In the genomic region with DNA sequence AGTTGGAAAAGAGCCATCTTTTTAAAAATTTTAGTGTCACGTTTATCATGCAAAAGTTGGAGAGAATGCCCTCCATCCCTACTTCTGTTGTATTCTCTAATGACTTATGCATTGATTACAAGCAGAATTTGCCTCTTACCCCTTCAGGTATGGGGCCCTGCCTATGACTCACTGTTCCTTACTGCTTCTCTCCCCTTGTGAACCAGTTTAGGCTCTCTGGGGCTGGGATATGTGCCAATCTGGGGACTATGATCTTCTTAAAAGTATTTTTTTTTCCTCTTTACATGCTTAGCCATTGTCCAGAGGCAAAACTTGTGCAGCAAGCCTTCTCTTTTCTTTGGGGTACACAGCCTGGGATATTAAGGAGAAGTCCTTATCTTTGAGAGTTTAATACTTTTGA, we compare ENCODE assay signal across 14 cellular contexts.
"Had no signal": no experiment of that assay in that cellular context is flagged by ENCODE, and none has a peak within 500 bp of the region (broad histone marks: within the 10 kb centered on the region; RNA-seq: fewer than 3 reads in every experiment).

No MANE protein-coding gene starts in this region.

- H3K4me3 Mint-ChIP-seq: activated naive CD8-positive, alpha-beta T cell treated with anti-CD3 and anti-CD28 coated beads, Interleukin-2, amount 10 ng/mL, durations not matched to agents 7 days and 5 days; dendritic cell treated with granulocyte-macrophage colony-stimulating factor and Interleukin-4, amounts not matched to agents 40 ng/mL and 50 ng/mL, for 4 days; neural progenitor cell had no signal

- H3K4me3 ChIP-seq: gastrocnemius medialis, heart left ventricle, neural progenitor cell, sigmoid colon, spleen, thyroid gland had no signal

- H3K27me3 Mint-ChIP-seq: activated naive CD8-positive, alpha-beta T cell treated with anti-CD3 and anti-CD28 coated beads, Interleukin-2, amount 10 ng/mL, durations not matched to agents 7 days and 5 days; dendritic cell treated with granulocyte-macrophage colony-stimulating factor and Interleukin-4, amounts not matched to agents 40 ng/mL and 50 ng/mL, for 4 days had no signal

- DNase-seq: activated CD8-positive, alpha-beta memory T cell treated with anti-CD3 and anti-CD28 coated beads, Interleukin-2, amount 50 U/mL, for 48 hours; activated naive CD8-positive, alpha-beta T cell treated with anti-CD3 and anti-CD28 coated beads, Interleukin-2, amount 10 ng/mL, durations not matched to agents 7 days and 5 days; anterior cingulate cortex; brain microvascular endothelial cell; effector memory CD4-positive, alpha-beta T cell; gastrocnemius medialis; heart left ventricle; sigmoid colon; spleen; stimulated activated CD4-positive, alpha-beta T cell treated with anti-CD3 and anti-CD28 coated beads, Interleukin-1b, Interleukin-23, amount 100 ng/mL, for 48 hours; thyroid gland had no signal

- H3K27ac Mint-ChIP-seq: activated naive CD8-positive, alpha-beta T cell treated with anti-CD3 and anti-CD28 coated beads, Interleukin-2, amount 10 ng/mL, durations not matched to agents 7 days and 5 days; activated T-helper 2 cell treated with anti-CD3 and anti-CD28 coated beads, Interferon-gamma antibody, Interleukin-2, Interleukin-4, amounts not matched to agents 10 μg/mL and 5 μg/mL and 100 μg/mL, durations not matched to agents 14 hours and 24 hours and 36 hours; dendritic cell treated with granulocyte-macrophage colony-stimulating factor and Interleukin-4, amounts not matched to agents 40 ng/mL and 50 ng/mL, for 4 days; neural progenitor cell had no signal

- H3K4me1 Mint-ChIP-seq: neural progenitor cell had no signal

- H3K27me3 ChIP-seq: brain microvascular endothelial cell, gastrocnemius medialis, heart left ventricle, neural progenitor cell, sigmoid colon, spleen, thyroid gland had no signal

- ATAC-seq: gastrocnemius medialis, heart left ventricle had no signal

- H3K9me3 Mint-ChIP-seq: dendritic cell treated with granulocyte-macrophage colony-stimulating factor and Interleukin-4, amounts not matched to agents 40 ng/mL and 50 ng/mL, for 4 days had no signal

- H3K36me3 ChIP-seq: brain microvascular endothelial cell, gastrocnemius medialis, heart left ventricle, neural progenitor cell, sigmoid colon, spleen, thyroid gland had no signal
